Comparison of ENCODE assay signal across 20 cellular contexts in genomic region chr10:68239596-68240150, GRCh38. TPM values are rescaled to one million over a fixed set of nuclear protein-coding genes. Genes with fewer than 3 reads are reported as not detected.
A peak's percentile ranks its signal among the peaks of the same experiment; 100 is the strongest.
DNase-seq lines count a peak whose midpoint lies in the region.
"Had no signal": no experiment of that assay in that cellular context is flagged by ENCODE, and none has a peak within 500 bp of the region (broad histone marks: within the 10 kb centered on the region; RNA-seq: fewer than 3 reads in every experiment).

No MANE protein-coding gene starts in this region.

- H3K4me2 ChIP-seq in neuronal stem cell (ENCODE audit: insufficient read depth, low read length, poor library complexity, severe bottlenecking): no peak overlapping the region

- H3K27me3 ChIP-seq in neuronal stem cell (ENCODE audit: control insufficient read depth in 3 of 3, insufficient read depth in 3 of 3, low read depth in 1 of 3, low read length in 3 of 3): peaks cover 0 to 6% (median 0%) of the 10 kb centered on the region in 3 experiments

- DNase-seq in NCI-H2107 treated with DMSO at 0.1 percent for 48 hours (lab: John Stamatoyannopoulos, UW; ENCODE audit: unreplicated experiment) (peak; percentile 23), NCI-H2107 (lab: John Stamatoyannopoulos, UW) (no peak), NCI-H2171 (lab: John Stamatoyannopoulos, UW) (peak; percentile 18), cerebellar cortex (ENCODE audit: low spot score) (peak; percentile 16), neuronal stem cell (ENCODE audit: low spot score) (no peak), NCI-H1930 (lab: John Stamatoyannopoulos, UW) (no peak), NCI-H1048 (lab: John Stamatoyannopoulos, UW) (no peak), cerebellar nuclear complex (lab: John Stamatoyannopoulos, UW) (no peak)
- DNase-seq: 8988T; activated CD8-positive, alpha-beta memory T cell treated with anti-CD3 and anti-CD28 coated beads for 24 hours; activated naive CD4-positive, alpha-beta T cell; activated T-cell treated with anti-CD3 and anti-CD28 coated beads, Interleukin-2, amount 50 U/mL, for 1 hour; caudate nucleus; CD4-positive, CD25-positive, alpha-beta regulatory T cell; foreskin melanocyte; GM23248; left colon; NCI-H146; NCI-H446 treated with DMSO at 0.1 percent for 48 hours had no signal

- no peaks in the 10 kb centered on the region for H3K36me3 ChIP-seq in neuronal stem cell (replicated peaks in 1 of 2; ENCODE audit: control insufficient read depth in 2 of 2, insufficient read depth in 2 of 2, low read length in 2 of 2)

- H3K4me1 ChIP-seq in neuronal stem cell (ENCODE audit: control insufficient read depth in 2 of 2, insufficient read depth in 1 of 2, low read depth in 1 of 2, low read length in 2 of 2): peaks cover 0 to 2% of the 10 kb centered on the region in 2 donors

- H3K18ac ChIP-seq in neuronal stem cell (ENCODE audit: low read length): no peak overlapping the region

- H2BK15ac ChIP-seq in neuronal stem cell (ENCODE audit: low read length): no peak overlapping the region

- H4K91ac ChIP-seq in neuronal stem cell (ENCODE audit: low read depth, low read length, poor library complexity): no peak overlapping the region

- no peak overlapping the region for H4K8ac ChIP-seq in neuronal stem cell (ENCODE audit: low read depth, low read length)

- no peak overlapping the region for H3K4me3 ChIP-seq in neuronal stem cell (ENCODE audit: low read length in 2 of 2)
- H3K4me3 ChIP-seq: GM23248 had no signal

- no peak overlapping the region for H3K23ac ChIP-seq in neuronal stem cell (ENCODE audit: low read depth, low read length, poor library complexity)

- H2BK5ac ChIP-seq in neuronal stem cell (ENCODE audit: low read length): no peak overlapping the region

- no peaks in the 10 kb centered on the region for H3K9me3 ChIP-seq in neuronal stem cell (replicated peaks in 1 of 2; ENCODE audit: control insufficient read depth in 2 of 2, insufficient read depth in 1 of 2, low read depth in 1 of 2, low read length in 2 of 2)

- H3K27ac ChIP-seq in neuronal stem cell (replicated peaks; ENCODE audit: low read length): no peak overlapping the region
- H3K27ac ChIP-seq: epithelial cell of prostate, GM23248 had no signal

- H2AFZ ChIP-seq in neuronal stem cell (ENCODE audit: low read length): peak overlapping the region; percentile 9
- H2AFZ ChIP-seq: GM23248 had no signal

- no peak overlapping the region for H3K4ac ChIP-seq in neuronal stem cell (ENCODE audit: low read length)

- H2BK12ac ChIP-seq in neuronal stem cell (ENCODE audit: low read length): no peak overlapping the region

- H3K9ac ChIP-seq in neuronal stem cell (ENCODE audit: low read depth, low read length, poor library complexity): no peak overlapping the region
- H3K9ac ChIP-seq: GM23248 had no signal

- no peak overlapping the region for H2AK5ac ChIP-seq in neuronal stem cell (ENCODE audit: low read depth, low read length)

- no peaks in the 10 kb centered on the region for H3K79me1 ChIP-seq in neuronal stem cell (ENCODE audit: low read depth, low read length)

- H3K14ac ChIP-seq in neuronal stem cell (ENCODE audit: low read length): no peak overlapping the region

- H2BK120ac ChIP-seq in neuronal stem cell (ENCODE audit: low read depth, low read length): no peak overlapping the region

- no CpG with 5 or more reads among the region's 5 CpGs for WGBS in neuronal stem cell (ENCODE audit: extremely low coverage in 2 of 2, insufficient read length in 2 of 2, insufficient replicate concordance in 1 of 2), 2 donors

RNA-seq across cellular contexts. Expression of gene ATOH7, which starts 7.8 kb away (rescaled TPM):
- 0.63 TPM for polyA plus RNA-seq in neuronal stem cell (2013, experiment 1 of 2)
- polyA plus RNA-seq in neuronal stem cell (2013, experiment 2 of 2): 0.46 TPM
- polyA plus RNA-seq: CD4-positive, CD25-positive, alpha-beta regulatory T cell; GM23248 had no signal

Comparison
In these comparisons a context has a peak if more than half of its experiments do, and no peak if none do; other contexts are left out.
1. DNase-seq: peak in NCI-H2107 treated with DMSO at 0.1 percent for 48 hours (single experiment), NCI-H2171 (single experiment) and cerebellar cortex (single experiment); none in NCI-H2107 (single experiment), neuronal stem cell (single experiment), NCI-H1930 (0 of 2), NCI-H1048 (single experiment) and cerebellar nuclear complex (0 of 2).